2 cellular contexts compared by ENCODE assay signal in genomic region chr3:23872330-23872729, GRCh38.
TF ChIP-seq lines count a peak whose summit lies in the region.

No MANE protein-coding gene starts in this region.

TF ChIP-seq in HepG2, 621 proteins besides CTCF, POLR2A, EP300 and RAD21:
- no peak for TF ChIP-seq ZNF768 (CRISPR knock-in tag; IDR thresholded peaks at IDR 0.05)
- TF ChIP-seq HNRNPK (IDR thresholded peaks at IDR 0.05; ENCODE audit: low read depth, low read length, poor library complexity, severe bottlenecking), result peak; percentile 82
- TF ChIP-seq ZBTB34 (CRISPR knock-in tag; IDR thresholded peaks at IDR 0.05), result no peak
- no peak for TF ChIP-seq ZFAT (CRISPR knock-in tag; conservative IDR thresholded peaks at IDR 0.05)

TF ChIP-seq in K562, 482 proteins besides CTCF, POLR2A, EP300 and RAD21:
- TF ChIP-seq HNRNPK (IDR thresholded peaks at IDR 0.05; ENCODE audit: low read depth, low read length, poor library complexity, severe bottlenecking) (peak; percentile 73), ELF1 (tag; IDR thresholded peaks at IDR 0.05) (no peak)
